22 cellular contexts compared by ENCODE assay signal in the genomic region with DNA sequence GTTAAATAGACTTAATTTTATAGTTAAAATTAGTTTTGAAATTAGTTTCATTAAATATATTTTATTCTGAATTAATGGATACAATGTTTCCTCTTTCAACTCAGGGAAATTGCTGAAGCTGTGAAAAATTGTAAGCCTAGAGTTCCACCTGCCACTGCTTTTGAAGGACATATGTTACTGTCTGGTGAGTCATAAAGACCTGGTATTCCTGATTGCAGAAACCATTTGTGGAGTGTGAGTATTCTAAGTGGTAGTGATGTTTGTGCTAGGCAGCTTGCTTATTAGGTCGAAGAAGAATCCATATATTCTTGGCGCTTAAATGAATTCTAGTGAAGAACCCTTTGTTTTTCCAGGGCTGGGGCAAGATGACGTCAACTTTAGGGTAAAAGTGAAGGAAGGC.
"Had no signal": no experiment of that assay in that cellular context is flagged by ENCODE, and none has a peak within 500 bp of the region (broad histone marks: within the 10 kb centered on the region; RNA-seq: fewer than 3 reads in every experiment).

No MANE protein-coding gene starts in this region.

- H3K9me3 ChIP-seq: esophagus muscularis mucosa, gastrocnemius medialis, left lung, pancreas, prostate gland, testis, transverse colon had no signal

- H3K36me3 ChIP-seq: prostate gland had no signal

- H3K4me1 ChIP-seq: esophagus muscularis mucosa, left lung, pancreas, prostate gland, testis, transverse colon had no signal

- H3K4me3 ChIP-seq: esophagus muscularis mucosa, gastrocnemius medialis, left lung, lung, pancreas, prostate gland, skin epidermis, testis, transverse colon had no signal

- ATAC-seq: left lung; pancreas; sciatic nerve; stimulated activated naive B cell treated with anti-CD40 and anti-IgM and Interleukin-4, amounts not matched to agents 10 μg/mL and 1 μg/mL and 100 μg/mL, for 72 hours; stimulated activated naive CD8-positive, alpha-beta T cell treated with anti-CD3 and anti-CD28 coated beads, Interleukin-15, amount 100 ng/mL, for 72 hours had no signal

- H3K27me3 ChIP-seq: esophagus muscularis mucosa, gastrocnemius medialis, left lung, pancreas, testis, transverse colon had no signal

- DNase-seq: cortex of kidney; effector memory CD4-positive, alpha-beta T cell; gastrocnemius medialis; left lung; mesenchymal stem cell; midbrain; naive B cell; occipital lobe; pancreas; retina; stimulated activated CD4-positive, alpha-beta T cell treated with anti-CD3 and anti-CD28 coated beads, Interleukin-2, amount 100 ng/mL, for 24 hours; stimulated activated CD4-positive, alpha-beta T cell treated with anti-CD3 and anti-CD28 coated beads, Interleukin-4, amount 100 ng/mL, for 4 hours; stimulated activated naive B cell treated with anti-CD40 and anti-IgM and Interleukin-4, amounts not matched to agents 10 μg/mL and 1 μg/mL and 100 μg/mL, for 72 hours; stimulated activated naive CD8-positive, alpha-beta T cell treated with anti-CD3 and anti-CD28 coated beads, Interleukin-15, amount 100 ng/mL, for 72 hours; testis; transverse colon had no signal

- H3K27ac ChIP-seq: epithelial cell of prostate, esophagus muscularis mucosa, gastrocnemius medialis, left lung, pancreas, prostate gland, skin epidermis, testis, transverse colon had no signal
